11 cellular contexts compared by ENCODE assay signal in genomic region chr7:45919231-45919825, GRCh38. TPM values are rescaled to one million over a fixed set of nuclear protein-coding genes. Genes with fewer than 3 reads are reported as not detected.
DNase-seq lines count a peak whose midpoint lies in the region; ATAC-seq and TF ChIP-seq lines count a peak whose summit lies in the region.
"Had no signal": no experiment of that assay in that cellular context is flagged by ENCODE, and none has a peak within 500 bp of the region (broad histone marks: within the 10 kb centered on the region; RNA-seq: fewer than 3 reads in every experiment).

No MANE protein-coding gene starts in this region.

- no peak overlapping the region for H3K9ac ChIP-seq in rectal smooth muscle tissue (ENCODE audit: low read length)

- peak overlapping the region; percentile 13 for H3K4me3 ChIP-seq in CD8-positive, alpha-beta T cell (ENCODE audit: low read depth, low read length)
- H3K4me3 ChIP-seq in fibroblast of the aortic adventitia (ENCODE audit: low read depth, low read length) (peak overlapping the region; percentile 72), rectal smooth muscle tissue (ENCODE audit: low read length) (peak overlapping the region; percentile 35)

- no peak overlapping the region for H3K27ac ChIP-seq in CD8-positive, alpha-beta T cell (ENCODE audit: low read depth, low read length)
- H3K27ac ChIP-seq in rectal smooth muscle tissue (ENCODE audit: low read depth, low read length) = no peak overlapping the region

- peaks cover 5% of the 10 kb centered on the region for H3K27me3 ChIP-seq in CD8-positive, alpha-beta T cell (ENCODE audit: insufficient read depth, low read length)
- peaks cover 2% of the 10 kb centered on the region for H3K27me3 ChIP-seq in rectal smooth muscle tissue (ENCODE audit: control insufficient read depth, insufficient read depth, low read length)

- ATAC-seq in CD8-positive, alpha-beta T cell = no peak
- no peak for ATAC-seq in HG02759 (IDR thresholded peaks at IDR 0.05; ENCODE audit: unreplicated experiment)

- TF ChIP-seq CTCF in CD8-positive, alpha-beta T cell (IDR thresholded peaks at IDR 0.05) = no peak
- TF ChIP-seq CTCF in fibroblast of the aortic adventitia (IDR thresholded peaks at IDR 0.05; ENCODE audit: insufficient read depth, low read length) = no peak

- intact Hi-C loops in CD8-positive, alpha-beta T cell (cut with DNase I, micrococcal nuclease) = loop anchor here in 1 of 2 experiments (5.0 kb wide), 1 partner anchor 1263 kb away; no protein-coding TSS in a partner anchor

- peaks cover 65% of the 10 kb centered on the region for H3K27me3 Mint-ChIP-seq in CD8-positive, alpha-beta T cell (ENCODE audit: low read depth)

- no peaks in the 10 kb centered on the region for H3K36me3 Mint-ChIP-seq in CD8-positive, alpha-beta T cell

- H3K36me3 ChIP-seq in CD8-positive, alpha-beta T cell (ENCODE audit: insufficient read depth, low read length) = no peaks in the 10 kb centered on the region
- H3K36me3 ChIP-seq in rectal smooth muscle tissue (ENCODE audit: control insufficient read depth, insufficient read depth, low read length) = no peaks in the 10 kb centered on the region

- CTCF ChIA-PET in CD8-positive, alpha-beta T cell (lab: Charles Lee) = interaction anchor here (1.2 to 2.1 kb wide), 3 partner anchors 11 to 1899 kb away, joined by 3 to 11 read pairs (median 3); no protein-coding TSS in a partner anchor

- DNase-seq in CD8-positive, alpha-beta T cell = no peak
- DNase-seq in NCI-H82 (lab: John Stamatoyannopoulos, UW) = peak; percentile 79
- peak; percentile 20 for DNase-seq in fibroblast of the aortic adventitia (ENCODE audit: low read depth)
- DNase-seq in islet precursor cell = no peak
- DNase-seq in hypothalamus (lab: John Stamatoyannopoulos, UW) = no peak
- no peak for DNase-seq in activated effector memory CD4-positive, alpha-beta T cell treated with Interleukin-2 at 50 U/mL for 16 hours
- DNase-seq: Karpas-422, NCI-H526 had no signal

- no peak overlapping the region for H3K4me3 Mint-ChIP-seq in CD8-positive, alpha-beta T cell

- no peak overlapping the region for H3K27ac Mint-ChIP-seq in CD8-positive, alpha-beta T cell

- H3K4me1 ChIP-seq in CD8-positive, alpha-beta T cell (ENCODE audit: insufficient read depth, low read length) = peaks cover 37% of the 10 kb centered on the region
- H3K4me1 ChIP-seq in rectal smooth muscle tissue (ENCODE audit: control insufficient read depth, insufficient read depth, low read length) = peaks cover 3% of the 10 kb centered on the region

- H3K9me3 Mint-ChIP-seq in CD8-positive, alpha-beta T cell = no peaks in the 10 kb centered on the region

- peaks cover 20% of the 10 kb centered on the region for H3K4me1 Mint-ChIP-seq in CD8-positive, alpha-beta T cell (ENCODE audit: low read depth)

- H3K9me3 ChIP-seq in CD8-positive, alpha-beta T cell (ENCODE audit: low read length) = no peaks in the 10 kb centered on the region

- POLR2A ChIA-PET in CD8-positive, alpha-beta T cell (lab: Charles Lee) = no interaction called here

RNA-seq across cellular contexts. Expression of gene IGFBP3, which starts 1.7 kb away (rescaled TPM):
- 1 to 10 TPM; 3.9 to 4.2 TPM for total RNA-seq in CD8-positive, alpha-beta T cell
- 287 and 1,278 TPM in 2 replicates for total RNA-seq in fibroblast of the aortic adventitia (ENCODE audit: low replicate concordance)

RNA-seq across cellular contexts. Expression of gene IGFBP1, which starts 31.0 kb away (rescaled TPM):
- not detected for total RNA-seq in CD8-positive, alpha-beta T cell
- 5.3 TPM in 1 of 2 replicates, not detected in the other for total RNA-seq in fibroblast of the aortic adventitia (ENCODE audit: low replicate concordance)

RNA-seq across cellular contexts. Expression of gene CCDC201, which starts 46.4 kb away (rescaled TPM):
- total RNA-seq in CD8-positive, alpha-beta T cell = not detected
- 0.09 TPM in 1 of 2 replicates, not detected in the other for total RNA-seq in fibroblast of the aortic adventitia (ENCODE audit: low replicate concordance)
- total RNA-seq: mucosa of gallbladder had no signal

Comparison
In these comparisons a context has a peak if more than half of its experiments do, and no peak if none do; other contexts are left out.
1. DNase-seq: peak in NCI-H82 (single experiment) and fibroblast of the aortic adventitia (single experiment); none in CD8-positive, alpha-beta T cell (0 of 7), islet precursor cell (single experiment), hypothalamus (0 of 51) and activated effector memory CD4-positive, alpha-beta T cell treated with Interleukin-2 at 50 U/mL for 16 hours (single experiment).
2. H3K4me3 ChIP-seq: peak in every context shown above with its lines; median percentile 72 in fibroblast of the aortic adventitia; 35 in rectal smooth muscle tissue; 13 in CD8-positive, alpha-beta T cell.
3. RNA of gene IGFBP3, which starts 1.7 kb away (total RNA-seq): 287 to 1,278 TPM in fibroblast of the aortic adventitia; 3.9 to 4.2 TPM in CD8-positive, alpha-beta T cell; every median in the first group is over 10 times any median in the second.